ENCODE assay signal across 11 cellular contexts in the genomic region with DNA sequence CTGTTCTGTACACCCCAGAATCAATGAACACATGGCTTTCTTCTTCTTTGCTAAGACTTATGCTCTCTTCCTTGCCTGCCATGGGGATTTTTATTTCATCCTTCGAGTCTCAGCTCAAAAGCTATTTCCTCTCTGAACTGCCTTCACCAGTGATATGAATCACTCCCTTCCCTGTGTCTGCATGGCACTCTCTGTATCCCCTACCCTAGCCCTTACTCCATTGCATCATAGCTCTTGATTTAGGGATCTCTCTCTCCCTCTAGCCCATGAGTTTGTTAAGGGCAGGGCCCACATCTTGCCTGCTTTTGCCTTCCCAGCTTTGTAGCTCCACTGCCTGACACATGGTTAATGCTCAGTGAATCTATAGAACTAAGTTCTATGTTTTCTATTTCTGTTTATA. TPM values are rescaled to one million over a fixed set of nuclear protein-coding genes. Genes with fewer than 3 reads are reported as not detected.
DNase-seq lines count a peak whose midpoint lies in the region; ATAC-seq and TF ChIP-seq lines count a peak whose summit lies in the region.
"Had no signal": no experiment of that assay in that cellular context is flagged by ENCODE, and none has a peak within 500 bp of the region (broad histone marks: within the 10 kb centered on the region; RNA-seq: fewer than 3 reads in every experiment).

No MANE protein-coding gene starts in this region.

- no peak overlapping the region for H2AK5ac ChIP-seq in mesenchymal stem cell (ENCODE audit: low read length, severe bottlenecking)

- H2BK120ac ChIP-seq in mesenchymal stem cell (ENCODE audit: low read depth, low read length), result no peak overlapping the region

- H2AFZ ChIP-seq in mesenchymal stem cell (ENCODE audit: low read depth, low read length), result no peak overlapping the region

- H3K36me3 Mint-ChIP-seq in CD4-positive, CD25-positive, alpha-beta regulatory T cell, result peaks cover 12% of the 10 kb centered on the region
- H3K36me3 Mint-ChIP-seq in activated naive CD8-positive, alpha-beta T cell, result no peaks in the 10 kb centered on the region

- no peak overlapping the region for H2BK15ac ChIP-seq in mesenchymal stem cell (ENCODE audit: low read depth, poor library complexity, severe bottlenecking)

- no peak for TF ChIP-seq EP300 in ovary (IDR thresholded peaks at IDR 0.05)

- H3K18ac ChIP-seq in mesenchymal stem cell (ENCODE audit: low read depth in 1 of 2, low read length in 2 of 2), result no peak overlapping the region

- H3K23ac ChIP-seq in mesenchymal stem cell (ENCODE audit: low read length in 2 of 2), result no peak overlapping the region

- H3K4me2 ChIP-seq in mesenchymal stem cell (ENCODE audit: low read length, poor library complexity, severe bottlenecking), result no peak overlapping the region

- no peak for ATAC-seq in CD4-positive, CD25-positive, alpha-beta regulatory T cell (ENCODE audit: low read depth in 2 of 2)
- ATAC-seq in omental fat pad (ENCODE audit: low FRiP score) (no peak), GM18520 (IDR thresholded peaks at IDR 0.05; ENCODE audit: unreplicated experiment) (no peak)

- H3K27ac ChIP-seq in CD4-positive, CD25-positive, alpha-beta regulatory T cell (ENCODE audit: insufficient read depth, low read length, poor library complexity, severe bottlenecking), result peak overlapping the region; percentile 90
- H3K27ac ChIP-seq in mesenchymal stem cell (ENCODE audit: low read length, poor library complexity, severe bottlenecking) (no peak overlapping the region), ovary (no peak overlapping the region)

- in situ Hi-C loops in KBM-7 (cut with MboI; ENCODE audit: low pct_unique_long_range_greater_than_20kb, low sequenced_read_pairs), result no loop called here

- H3K9me3 Mint-ChIP-seq in CD4-positive, CD25-positive, alpha-beta regulatory T cell, result peaks cover 0 to 1% (median 0%) of the 10 kb centered on the region in 7 donors
- H3K9me3 Mint-ChIP-seq in activated naive CD8-positive, alpha-beta T cell (ENCODE audit: low read depth), result no peaks in the 10 kb centered on the region

- H4K8ac ChIP-seq in mesenchymal stem cell (ENCODE audit: low read length), result no peak overlapping the region

- H3K4ac ChIP-seq in mesenchymal stem cell (ENCODE audit: low read depth in 1 of 2, low read length in 2 of 2), result no peak overlapping the region

- no peak for TF ChIP-seq POLR2A in ovary (IDR thresholded peaks at IDR 0.05)

- H3K36me3 ChIP-seq in CD4-positive, CD25-positive, alpha-beta regulatory T cell (ENCODE audit: control insufficient read depth, insufficient read depth, low read length), result no peaks in the 10 kb centered on the region
- H3K36me3 ChIP-seq in mesenchymal stem cell (ENCODE audit: control insufficient read depth in 1 of 2, insufficient read depth in 2 of 2, low read depth in 1 of 2, low read length in 2 of 2) (no peaks in the 10 kb centered on the region), ovary (no peaks in the 10 kb centered on the region)

- H3K4me1 ChIP-seq in CD4-positive, CD25-positive, alpha-beta regulatory T cell (ENCODE audit: control insufficient read depth, insufficient read depth, low read length, poor library complexity, severe bottlenecking), result peaks cover 69% of the 10 kb centered on the region
- no peaks in the 10 kb centered on the region for H3K4me1 ChIP-seq in mesenchymal stem cell (ENCODE audit: control insufficient read depth, insufficient read depth, low read depth, low read length)
- no peaks in the 10 kb centered on the region for H3K4me1 ChIP-seq in ovary (ENCODE audit: insufficient read depth)

- intact Hi-C loops in ovary (cut with DNase I), result no loop called here

- DNase-seq in CD4-positive, CD25-positive, alpha-beta regulatory T cell, result peak in 1 of 3 donors; percentile 27
- DNase-seq in KBM-7 (peak; percentile 55), mesenchymal stem cell (peak; percentile 46), ovary (no peak), omental fat pad (ENCODE audit: low spot score) (no peak)
- DNase-seq in stimulated activated CD4-positive, alpha-beta T cell treated with anti-CD3 and anti-CD28 coated beads, Interleukin-4, amount 100 ng/mL, for 24 hours, result no peak
- DNase-seq: effector CD8-positive, alpha-beta T cell; NCI-H2029 treated with DMSO at 0.1 percent for 48 hours; SHP77 treated with DMSO at 0.1 percent for 48 hours had no signal

- 19% methylated on average over 1 of the region's 1 CpG for WGBS in mesenchymal stem cell
- WGBS in ovary, 3 donors, result 37 to 63% (median 45%) methylated on average over 1 of the region's 1 CpG

- peak overlapping the region; percentile 86 to 99 (median 88) for H3K27ac Mint-ChIP-seq in CD4-positive, CD25-positive, alpha-beta regulatory T cell
- peak overlapping the region; percentile 98 for H3K27ac Mint-ChIP-seq in activated naive CD8-positive, alpha-beta T cell

- H3K27me3 ChIP-seq in CD4-positive, CD25-positive, alpha-beta regulatory T cell (ENCODE audit: control insufficient read depth, insufficient read depth, low read length), result no peaks in the 10 kb centered on the region
- H3K27me3 ChIP-seq in mesenchymal stem cell (ENCODE audit: control insufficient read depth in 1 of 2, insufficient read depth in 1 of 2, low read length in 2 of 2) (no peaks in the 10 kb centered on the region), ovary (no peaks in the 10 kb centered on the region)

- H3K9ac ChIP-seq in mesenchymal stem cell (ENCODE audit: low read length), result no peak overlapping the region

- TF ChIP-seq CTCF in ovary (IDR thresholded peaks at IDR 0.05) (no peak), omental fat pad (IDR thresholded peaks at IDR 0.05) (no peak)

- H3K27me3 Mint-ChIP-seq in CD4-positive, CD25-positive, alpha-beta regulatory T cell, result no peaks in the 10 kb centered on the region
- H3K27me3 Mint-ChIP-seq in activated naive CD8-positive, alpha-beta T cell, result no peaks in the 10 kb centered on the region

- peak overlapping the region; percentile 23 to 92 (median 82) for H3K4me3 Mint-ChIP-seq in CD4-positive, CD25-positive, alpha-beta regulatory T cell
- H3K4me3 Mint-ChIP-seq in activated naive CD8-positive, alpha-beta T cell, result peak overlapping the region; percentile 27

- no peak overlapping the region for H2BK5ac ChIP-seq in mesenchymal stem cell (ENCODE audit: low read depth, low read length, poor library complexity, severe bottlenecking)

- no peaks in the 10 kb centered on the region for H3K79me1 ChIP-seq in mesenchymal stem cell (replicated peaks; ENCODE audit: low read length, poor library complexity, severe bottlenecking)

- H4K91ac ChIP-seq in mesenchymal stem cell (ENCODE audit: low read length), result no peak overlapping the region

- H3K4me3 ChIP-seq in CD4-positive, CD25-positive, alpha-beta regulatory T cell (ENCODE audit: low read depth, low read length), result peak overlapping the region; percentile 61
- H3K4me3 ChIP-seq in mesenchymal stem cell (ENCODE audit: insufficient read depth in 1 of 2, low read depth in 1 of 2, low read length in 2 of 2), result peak overlapping the region in 1 of 2 experiments; percentile 25
- H3K4me3 ChIP-seq in ovary, result no peak overlapping the region

- no peak overlapping the region for H3K14ac ChIP-seq in mesenchymal stem cell (ENCODE audit: low read length in 2 of 2)

- H3K4me1 Mint-ChIP-seq in CD4-positive, CD25-positive, alpha-beta regulatory T cell, result peaks cover 34 to 87% (median 61%) of the 10 kb centered on the region in 4 donors
- H3K4me1 Mint-ChIP-seq in activated naive CD8-positive, alpha-beta T cell (ENCODE audit: low read depth), result peaks cover 81% of the 10 kb centered on the region

- H3K9me3 ChIP-seq in CD4-positive, CD25-positive, alpha-beta regulatory T cell (ENCODE audit: control insufficient read depth in 2 of 2, low read length in 2 of 2), result no peaks in the 10 kb centered on the region
- no peaks in the 10 kb centered on the region for H3K9me3 ChIP-seq in mesenchymal stem cell (ENCODE audit: control insufficient read depth, low read length)
- no peaks in the 10 kb centered on the region for H3K9me3 ChIP-seq in ovary

- no peak overlapping the region for H2BK12ac ChIP-seq in mesenchymal stem cell (ENCODE audit: low read length in 2 of 2)

RNA-seq across cellular contexts. Expression of a gene that starts 34.9 kb away (rescaled TPM):
- total RNA-seq in CD4-positive, CD25-positive, alpha-beta regulatory T cell, result 126 TPM
- polyA plus RNA-seq in CD4-positive, CD25-positive, alpha-beta regulatory T cell, result 10 to 100 TPM; 26.5 to 36.4 (median 31.8) TPM
- 9.6 TPM for polyA plus RNA-seq in mesenchymal stem cell (2013, experiment 1 of 2)
- polyA plus RNA-seq in mesenchymal stem cell (2013, experiment 2 of 2), result 9.6 TPM
- 10 to 100 TPM in 1 of 7 donors, 1 to 10 TPM in 6; 4.0 to 18.5 (median 6.1) TPM for total RNA-seq in ovary
- polyA plus RNA-seq in ovary, result 1 to 10 TPM; 3.6 to 6.1 TPM
- 100 to 1,000 TPM in 1 of 4 donors, 10 to 100 TPM in 3; 62.1 to 156 (median 76.3) TPM for total RNA-seq in omental fat pad

Comparison
In these comparisons a context has a peak if more than half of its experiments do, and no peak if none do; other contexts are left out.
1. DNase-seq: peak in KBM-7 (single experiment) and mesenchymal stem cell (single experiment); none in stimulated activated CD4-positive, alpha-beta T cell treated with anti-CD3 and anti-CD28 coated beads, Interleukin-4, amount 100 ng/mL, for 24 hours (single experiment), ovary (0 of 5) and omental fat pad (single experiment).